Comparison of ENCODE assay signal across 19 cellular contexts in genomic region chr10:45428611-45429510, GRCh38. TPM values are rescaled to one million over a fixed set of nuclear protein-coding genes. Genes with fewer than 3 reads are reported as not detected.
DNase-seq lines count a peak whose midpoint lies in the region; ATAC-seq, FAIRE-seq and TF ChIP-seq lines count a peak whose summit lies in the region.
"Had no signal": no experiment of that assay in that cellular context is flagged by ENCODE, and none has a peak within 500 bp of the region (broad histone marks: within the 10 kb centered on the region; RNA-seq: fewer than 3 reads in every experiment).

No MANE protein-coding gene starts in this region.

- H3K27me3 ChIP-seq in BLaER1 treated with 17β-estradiol and CSF1 and Interleukin-3, amounts not matched to agents 10 nM and 100 nM: no peaks in the 10 kb centered on the region
- H3K27me3 ChIP-seq in pancreas: no peaks in the 10 kb centered on the region

- H3K36me3 Mint-ChIP-seq in activated CD8-positive, alpha-beta memory T cell treated with anti-CD3 and anti-CD28 coated beads, Interleukin-2, amount 10 ng/mL, durations not matched to agents 7 days and 5 days: peaks cover 6% of the 10 kb centered on the region
- H3K36me3 Mint-ChIP-seq in activated T-helper 1 cell treated with anti-CD3 and anti-CD28 coated beads, Interleukin-12 subunit alpha, Interleukin-12 subunit beta, Interleukin-2, Interleukin-4 antibody, amounts not matched to agents 30 ng/mL and 10 ng/mL and 1 ng/mL, durations not matched to agents 14 hours and 24 hours and 36 hours (ENCODE audit: low read depth): peaks cover 18% of the 10 kb centered on the region
- H3K36me3 Mint-ChIP-seq: CD8-positive, alpha-beta memory T cell had no signal

- H3K9me3 ChIP-seq in BLaER1 treated with 17β-estradiol and CSF1 and Interleukin-3, amounts not matched to agents 10 nM and 100 nM (replicated peaks in 1 of 11): peaks cover 0 to 13% (median under 1%) of the 10 kb centered on the region in 11 experiments; a peak in 9 of 22 replicates
- H3K9me3 ChIP-seq in pancreas: no peaks in the 10 kb centered on the region
- H3K9me3 ChIP-seq: HAP-1 had no signal

- peaks cover 0 to 7% (median 0%) of the 10 kb centered on the region in 11 experiments; a peak in 1 of 22 replicates for H4K20me1 ChIP-seq in BLaER1 treated with 17β-estradiol and CSF1 and Interleukin-3, amounts not matched to agents 10 nM and 100 nM

- WGBS in pancreas, 2 donors: 54 to 55% methylated on average over 10 of the region's 10 CpGs

- H3K4me2 ChIP-seq in BLaER1 treated with 17β-estradiol and CSF1 and Interleukin-3, amounts not matched to agents 10 nM and 100 nM: peak overlapping the region in 10 of 11 experiments; percentile 11 to 97 (median 94); a peak in 19 of 22 replicates

- peaks cover 49% of the 10 kb centered on the region for H3K4me1 Mint-ChIP-seq in activated CD8-positive, alpha-beta memory T cell treated with anti-CD3 and anti-CD28 coated beads, Interleukin-2, amount 10 ng/mL, durations not matched to agents 7 days and 5 days
- H3K4me1 Mint-ChIP-seq in activated T-helper 1 cell treated with anti-CD3 and anti-CD28 coated beads, Interleukin-12 subunit alpha, Interleukin-12 subunit beta, Interleukin-2, Interleukin-4 antibody, amounts not matched to agents 30 ng/mL and 10 ng/mL and 1 ng/mL, durations not matched to agents 14 hours and 24 hours and 36 hours (ENCODE audit: low read depth): peaks cover 61% of the 10 kb centered on the region

- no peak for FAIRE-seq in pancreas (lab: Jason Lieb, UNC)
- FAIRE-seq: RCC 7860 had no signal

- CTCF ChIA-PET in activated CD8-positive, alpha-beta memory T cell treated with anti-CD3 and anti-CD28 coated beads, Interleukin-2, amount 10 ng/mL, durations not matched to agents 7 days and 5 days (lab: Charles Lee): interaction anchor here (0.9 to 1.3 kb wide), 2 partner anchors 10 to 33 kb away, joined by 3 to 6 read pairs; no protein-coding TSS in a partner anchor

- no peaks in the 10 kb centered on the region for H3K9me3 Mint-ChIP-seq in activated CD8-positive, alpha-beta memory T cell treated with anti-CD3 and anti-CD28 coated beads, Interleukin-2, amount 10 ng/mL, durations not matched to agents 7 days and 5 days (ENCODE audit: low read depth)
- H3K9me3 Mint-ChIP-seq in activated T-helper 1 cell treated with anti-CD3 and anti-CD28 coated beads, Interleukin-12 subunit alpha, Interleukin-12 subunit beta, Interleukin-2, Interleukin-4 antibody, amounts not matched to agents 30 ng/mL and 10 ng/mL and 1 ng/mL, durations not matched to agents 14 hours and 24 hours and 36 hours: no peaks in the 10 kb centered on the region
- H3K9me3 Mint-ChIP-seq: CD8-positive, alpha-beta memory T cell had no signal

- peak; percentile 52 for DNase-seq in activated CD8-positive, alpha-beta memory T cell treated with anti-CD3 and anti-CD28 coated beads for 24 hours
- no peak for DNase-seq in activated CD8-positive, alpha-beta memory T cell treated with anti-CD3 and anti-CD28 coated beads, Interleukin-2, amount 10 ng/mL, durations not matched to agents 7 days and 5 days
- DNase-seq in activated T-helper 1 cell treated with anti-CD3 and anti-CD28 coated beads, Interleukin-12 subunit alpha, Interleukin-12 subunit beta, Interleukin-2, Interleukin-4 antibody, amounts not matched to agents 30 ng/mL and 10 ng/mL and 1 ng/mL, durations not matched to agents 14 hours and 24 hours and 36 hours (ENCODE audit: low spot score): no peak
- DNase-seq in pancreas: peak; percentile 31 to 86 (median 64)
- no peak for DNase-seq in stimulated activated CD4-positive, alpha-beta T cell treated with anti-CD3 and anti-CD28 coated beads, Interleukin-15, amount 100 ng/mL, for 24 hours
- DNase-seq in NCI-H774 (lab: John Stamatoyannopoulos, UW): no peak
- DNase-seq in NCI-H524 treated with DMSO at 0.1 percent for 48 hours (lab: John Stamatoyannopoulos, UW): no peak
- DNase-seq: CD8-positive, alpha-beta memory T cell; GF-D8; Kasumi-1; NCI-H1417; NCI-H1930; NCI-H2171; NCI-H510A; SHP77 treated with DMSO at 0.1 percent for 48 hours had no signal

- H3K36me3 ChIP-seq in BLaER1 treated with 17β-estradiol and CSF1 and Interleukin-3, amounts not matched to agents 10 nM and 100 nM: peaks cover 6 to 97% (median 92%) of the 10 kb centered on the region in 11 experiments; a peak in 21 of 22 replicates
- H3K36me3 ChIP-seq in pancreas: no peaks in the 10 kb centered on the region
- H3K36me3 ChIP-seq: HAP-1 had no signal

- peak overlapping the region in 8 of 11 experiments; percentile 33 to 99 (median 70); a peak in 16 of 22 replicates for H3K9ac ChIP-seq in BLaER1 treated with 17β-estradiol and CSF1 and Interleukin-3, amounts not matched to agents 10 nM and 100 nM

- TF ChIP-seq CTCF in pancreas (IDR thresholded peaks at IDR 0.05): no peak

- peaks cover 53 to 94% (median 80%) of the 10 kb centered on the region in 10 experiments for H3K4me1 ChIP-seq in BLaER1 treated with 17β-estradiol and CSF1 and Interleukin-3, amounts not matched to agents 10 nM and 100 nM
- peaks cover 25 to 54% (median 49%) of the 10 kb centered on the region in 3 donors for H3K4me1 ChIP-seq in pancreas
- H3K4me1 ChIP-seq: HAP-1 had no signal

- H3K27me3 Mint-ChIP-seq in activated CD8-positive, alpha-beta memory T cell treated with anti-CD3 and anti-CD28 coated beads, Interleukin-2, amount 10 ng/mL, durations not matched to agents 7 days and 5 days: no peaks in the 10 kb centered on the region
- H3K27me3 Mint-ChIP-seq in activated T-helper 1 cell treated with anti-CD3 and anti-CD28 coated beads, Interleukin-12 subunit alpha, Interleukin-12 subunit beta, Interleukin-2, Interleukin-4 antibody, amounts not matched to agents 30 ng/mL and 10 ng/mL and 1 ng/mL, durations not matched to agents 14 hours and 24 hours and 36 hours (ENCODE audit: insufficient read depth): no peaks in the 10 kb centered on the region
- H3K27me3 Mint-ChIP-seq: CD8-positive, alpha-beta memory T cell had no signal

- peak overlapping the region in 10 of 11 experiments; percentile 18 to 100 (median 63); a peak in 18 of 22 replicates for H3K27ac ChIP-seq in BLaER1 treated with 17β-estradiol and CSF1 and Interleukin-3, amounts not matched to agents 10 nM and 100 nM
- H3K27ac ChIP-seq in pancreas: peak overlapping the region in 3 of 4 donors; percentile 22 to 71 (median 58)

- intact Hi-C loops in activated T-helper 1 cell treated with anti-CD3 and anti-CD28 coated beads, Interleukin-12 subunit alpha, Interleukin-12 subunit beta, Interleukin-2, Interleukin-4 antibody, amounts not matched to agents 30 ng/mL and 10 ng/mL and 1 ng/mL, durations not matched to agents 14 hours and 24 hours and 36 hours (cut with micrococcal nuclease): loop anchor here (1.0 kb wide), 1 partner anchor 8 kb away; no protein-coding TSS in a partner anchor
- intact Hi-C loops in pancreas (cut with DNase I): no loop called here

- H3K27ac Mint-ChIP-seq in activated CD8-positive, alpha-beta memory T cell treated with anti-CD3 and anti-CD28 coated beads, Interleukin-2, amount 10 ng/mL, durations not matched to agents 7 days and 5 days: no peak overlapping the region
- peak overlapping the region; percentile 31 for H3K27ac Mint-ChIP-seq in activated T-helper 1 cell treated with anti-CD3 and anti-CD28 coated beads, Interleukin-12 subunit alpha, Interleukin-12 subunit beta, Interleukin-2, Interleukin-4 antibody, amounts not matched to agents 30 ng/mL and 10 ng/mL and 1 ng/mL, durations not matched to agents 14 hours and 24 hours and 36 hours

- H3K4me3 Mint-ChIP-seq in activated CD8-positive, alpha-beta memory T cell treated with anti-CD3 and anti-CD28 coated beads, Interleukin-2, amount 10 ng/mL, durations not matched to agents 7 days and 5 days: no peak overlapping the region
- no peak overlapping the region for H3K4me3 Mint-ChIP-seq in activated T-helper 1 cell treated with anti-CD3 and anti-CD28 coated beads, Interleukin-12 subunit alpha, Interleukin-12 subunit beta, Interleukin-2, Interleukin-4 antibody, amounts not matched to agents 30 ng/mL and 10 ng/mL and 1 ng/mL, durations not matched to agents 14 hours and 24 hours and 36 hours
- H3K4me3 Mint-ChIP-seq: CD8-positive, alpha-beta memory T cell had no signal

- H3K4me3 ChIP-seq in BLaER1 treated with 17β-estradiol and CSF1 and Interleukin-3, amounts not matched to agents 10 nM and 100 nM: peak overlapping the region in 7 of 10 experiments; percentile 53 to 60 (median 55); a peak in 14 of 20 replicates
- no peak overlapping the region for H3K4me3 ChIP-seq in pancreas
- H3K4me3 ChIP-seq: HAP-1 had no signal

- no peak for ATAC-seq in activated CD8-positive, alpha-beta memory T cell treated with anti-CD3 and anti-CD28 coated beads, Interleukin-2, amount 10 ng/mL, durations not matched to agents 7 days and 5 days
- ATAC-seq in pancreas: peak; percentile 29 to 73 (median 56)

RNA-seq across cellular contexts. Expression of gene ALOX5, which starts 54.8 kb away (rescaled TPM):
- 1 to 10 TPM; 1.9 to 8.9 TPM for total RNA-seq in activated CD8-positive, alpha-beta memory T cell treated with anti-CD3 and anti-CD28 coated beads, Interleukin-2, amount 10 ng/mL, durations not matched to agents 7 days and 5 days
- 2.9 and 3.1 TPM in 2 replicates for total RNA-seq in activated T-helper 1 cell treated with anti-CD3 and anti-CD28 coated beads, Interleukin-12 subunit alpha, Interleukin-12 subunit beta, Interleukin-2, Interleukin-4 antibody, amounts not matched to agents 30 ng/mL and 10 ng/mL and 1 ng/mL, durations not matched to agents 14 hours and 24 hours and 36 hours
- total RNA-seq in pancreas: 10 to 100 TPM in 5 of 6 donors, 1 to 10 TPM in 1; 6.2 to 35.0 (median 30.8) TPM
- polyA plus RNA-seq in pancreas: 10 to 100 TPM; 26.0 to 44.3 TPM
- total RNA-seq: A673 had no signal

Comparison
In these comparisons a context has a peak if more than half of its experiments do, and no peak if none do; other contexts are left out.
1. DNase-seq: peak in activated CD8-positive, alpha-beta memory T cell treated with anti-CD3 and anti-CD28 coated beads for 24 hours (single experiment) and pancreas (6 of 6); none in activated CD8-positive, alpha-beta memory T cell treated with anti-CD3 and anti-CD28 coated beads, Interleukin-2, amount 10 ng/mL, durations not matched to agents 7 days and 5 days (single experiment), activated T-helper 1 cell treated with anti-CD3 and anti-CD28 coated beads, Interleukin-12 subunit alpha, Interleukin-12 subunit beta, Interleukin-2, Interleukin-4 antibody, amounts not matched to agents 30 ng/mL and 10 ng/mL and 1 ng/mL, durations not matched to agents 14 hours and 24 hours and 36 hours (single experiment), stimulated activated CD4-positive, alpha-beta T cell treated with anti-CD3 and anti-CD28 coated beads, Interleukin-15, amount 100 ng/mL, for 24 hours (single experiment), NCI-H774 (single experiment) and NCI-H524 treated with DMSO at 0.1 percent for 48 hours (single experiment).
2. H3K4me3 ChIP-seq: peak in BLaER1 treated with 17β-estradiol and CSF1 and Interleukin-3, amounts not matched to agents 10 nM and 100 nM (7 of 10); none in pancreas (0 of 4).